ENCODE assay signal across 8 cellular contexts in the genomic region with DNA sequence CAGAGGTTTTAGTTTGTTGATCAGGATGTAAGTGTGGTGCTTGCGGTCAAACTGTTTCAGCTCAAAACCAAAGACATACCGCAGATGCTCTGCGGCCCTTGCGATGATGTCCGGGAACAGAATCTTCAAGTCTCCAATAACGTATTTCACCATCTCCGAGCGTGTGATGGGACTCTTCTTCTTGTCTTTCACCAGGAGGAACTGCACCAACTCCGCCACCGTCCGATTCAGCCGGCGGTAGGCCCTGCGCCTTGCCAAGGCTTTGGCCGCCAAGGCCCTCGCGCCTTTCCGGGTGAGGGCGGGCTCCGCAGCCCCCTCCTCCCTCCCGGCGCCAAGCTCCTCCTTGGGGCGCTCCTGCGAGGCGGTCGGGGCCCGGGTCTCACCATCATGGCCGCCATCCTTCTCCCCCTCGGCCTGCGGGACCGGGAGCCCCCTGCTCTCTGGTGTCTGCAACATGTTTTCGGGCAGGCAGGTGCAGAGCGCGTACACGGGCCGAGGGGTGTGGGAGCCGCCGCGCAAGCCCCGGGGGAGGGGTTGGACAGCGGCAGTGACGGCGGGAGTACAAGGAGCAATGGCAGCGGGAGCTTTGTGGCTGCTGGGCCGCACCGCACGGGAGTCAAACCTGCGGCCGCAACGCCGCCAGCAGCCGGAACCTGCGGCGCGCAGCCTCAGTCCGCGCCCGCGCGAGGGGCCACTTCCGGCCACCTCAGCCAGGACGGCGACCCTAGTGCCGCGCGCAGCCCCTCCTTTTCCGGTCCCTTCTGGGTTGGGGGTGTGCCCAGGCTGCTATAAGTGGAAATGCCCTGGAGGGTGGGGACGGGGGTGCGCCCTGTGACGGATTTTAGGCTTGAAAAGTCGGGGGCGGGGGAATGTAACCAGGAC. TPM values are rescaled to one million over a fixed set of nuclear protein-coding genes. Genes with fewer than 3 reads are reported as not detected.
DNase-seq lines count a peak whose midpoint lies in the region; ATAC-seq and TF ChIP-seq lines count a peak whose summit lies in the region.

A gene with protein sequence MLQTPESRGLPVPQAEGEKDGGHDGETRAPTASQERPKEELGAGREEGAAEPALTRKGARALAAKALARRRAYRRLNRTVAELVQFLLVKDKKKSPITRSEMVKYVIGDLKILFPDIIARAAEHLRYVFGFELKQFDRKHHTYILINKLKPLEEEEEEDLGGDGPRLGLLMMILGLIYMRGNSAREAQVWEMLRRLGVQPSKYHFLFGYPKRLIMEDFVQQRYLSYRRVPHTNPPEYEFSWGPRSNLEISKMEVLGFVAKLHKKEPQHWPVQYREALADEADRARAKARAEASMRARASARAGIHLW (minus strand): TSS at position 699 of the 882 bp plus-strand sequence. CDS start 243 bp downstream, at position 456.

- POLR2A ChIA-PET in GM10248 (lab: Yijun Ruan, JAX): no interaction called here

- no peaks in the 10 kb centered on the region for H3K9me3 ChIP-seq in thoracic aorta

- peak within 1 kb of the TSS; percentile 88 for H3K27ac Mint-ChIP-seq in activated naive CD8-positive, alpha-beta T cell
- H3K27ac Mint-ChIP-seq in glutamatergic neuron (ENCODE audit: unreplicated experiment): peak within 1 kb of the TSS; percentile 100

- ATAC-seq in HG02623 (IDR thresholded peaks at IDR 0.05; ENCODE audit: unreplicated experiment) (peak; percentile 77), SK-N-SH treated with all-trans-retinoic acid at 6 μM for 48 hours (peak; percentile 89), omental fat pad (ENCODE audit: low FRiP score) (peak; percentile 83), thoracic aorta (ENCODE audit: insufficient number of reproducible peaks, low FRiP score, low read depth) (peak; percentile 64)

- no peaks in the 10 kb centered on the region for H3K27me3 Mint-ChIP-seq in activated naive CD8-positive, alpha-beta T cell
- H3K27me3 Mint-ChIP-seq in glutamatergic neuron (ENCODE audit: unreplicated experiment): peaks cover 8% of the 10 kb centered on the region

- H3K4me1 Mint-ChIP-seq in activated naive CD8-positive, alpha-beta T cell (ENCODE audit: low read depth): peaks cover 31% of the 10 kb centered on the region
- peaks cover 16% of the 10 kb centered on the region for H3K4me1 Mint-ChIP-seq in glutamatergic neuron (ENCODE audit: low read depth, unreplicated experiment)

- H3K4me3 ChIP-seq in thoracic aorta: peak within 1 kb of the TSS; percentile 99

- no peaks in the 10 kb centered on the region for H3K9me3 Mint-ChIP-seq in activated naive CD8-positive, alpha-beta T cell (ENCODE audit: low read depth)
- H3K9me3 Mint-ChIP-seq in glutamatergic neuron (ENCODE audit: unreplicated experiment): peaks cover 8% of the 10 kb centered on the region

- TF ChIP-seq CTCF in GM10248 (IDR thresholded peaks at IDR 0.05; ENCODE audit: control extremely low read depth, extremely low read depth, low read depth, missing control alignments) (no peak), glutamatergic neuron (IDR thresholded peaks at IDR 0.05; ENCODE audit: partially characterized antibody, unreplicated experiment) (no peak), omental fat pad (IDR thresholded peaks at IDR 0.05) (no peak), thoracic aorta (IDR thresholded peaks at IDR 0.05) (no peak)

- H3K27me3 ChIP-seq in thoracic aorta (replicated peaks; ENCODE audit: insufficient read depth): no peaks in the 10 kb centered on the region

- CTCF ChIA-PET in GM10248 (lab: Yijun Ruan, JAX): interaction anchor here (1.2 to 1.6 kb wide), 2 partner anchors 37 to 151 kb away, joined by 3 read pairs; no protein-coding TSS in a partner anchor

- peak within 1 kb of the TSS; percentile 99 for H3K4me3 Mint-ChIP-seq in activated naive CD8-positive, alpha-beta T cell
- H3K4me3 Mint-ChIP-seq in glutamatergic neuron (ENCODE audit: unreplicated experiment): peak within 1 kb of the TSS; percentile 100

- H3K36me3 Mint-ChIP-seq in activated naive CD8-positive, alpha-beta T cell: peaks cover 13% of the 10 kb centered on the region
- peaks cover 10% of the 10 kb centered on the region for H3K36me3 Mint-ChIP-seq in glutamatergic neuron (ENCODE audit: unreplicated experiment)

- H3K36me3 ChIP-seq in thoracic aorta: no peaks in the 10 kb centered on the region

- H3K27ac ChIP-seq in thoracic aorta: peak within 1 kb of the TSS; percentile 92 to 95

- DNase-seq in GM10248 (ENCODE audit: extremely low spot score): peak; percentile 89
- DNase-seq in NCI-H1105 (lab: John Stamatoyannopoulos, UW): peak; percentile 93
- peak; percentile 90 for DNase-seq in glutamatergic neuron
- peak; percentile 66 for DNase-seq in omental fat pad (ENCODE audit: low spot score)
- DNase-seq in thoracic aorta (ENCODE audit: low spot score): peak; percentile 56

- H3K4me1 ChIP-seq in thoracic aorta (ENCODE audit: control insufficient read depth in 1 of 2, low read depth in 2 of 2): peaks cover 23 to 27% of the 10 kb centered on the region in 2 donors

TF ChIP-seq in SK-N-SH treated with all-trans-retinoic acid at 6 μM for 48 hours, 23 proteins besides CTCF, POLR2A, EP300 and RAD21 (continues in another document):
- TF ChIP-seq ESRRG (CRISPR knock-in tag; IDR thresholded peaks at IDR 0.05) (no peak), RARB (CRISPR knock-in tag; IDR thresholded peaks at IDR 0.05) (no peak), SNAI2 (CRISPR knock-in tag; IDR thresholded peaks at IDR 0.05) (no peak), POU6F1 (CRISPR knock-in tag; IDR thresholded peaks at IDR 0.05; ENCODE audit: borderline replicate concordance, low read depth) (no peak), ISL1 (CRISPR knock-in tag; IDR thresholded peaks at IDR 0.05) (no peak), ZFP3 (CRISPR knock-in tag; IDR thresholded peaks at IDR 0.05) (no peak), OSR1 (CRISPR knock-in tag; IDR thresholded peaks at IDR 0.05) (no peak), ZNF70 (CRISPR knock-in tag; IDR thresholded peaks at IDR 0.05) (no peak), TSHZ2 (CRISPR knock-in tag; IDR thresholded peaks at IDR 0.05) (0 out of 2 replicates have a peak, but pooled peaks have one; percentile 25)
- TF ChIP-seq, protein P1, sequence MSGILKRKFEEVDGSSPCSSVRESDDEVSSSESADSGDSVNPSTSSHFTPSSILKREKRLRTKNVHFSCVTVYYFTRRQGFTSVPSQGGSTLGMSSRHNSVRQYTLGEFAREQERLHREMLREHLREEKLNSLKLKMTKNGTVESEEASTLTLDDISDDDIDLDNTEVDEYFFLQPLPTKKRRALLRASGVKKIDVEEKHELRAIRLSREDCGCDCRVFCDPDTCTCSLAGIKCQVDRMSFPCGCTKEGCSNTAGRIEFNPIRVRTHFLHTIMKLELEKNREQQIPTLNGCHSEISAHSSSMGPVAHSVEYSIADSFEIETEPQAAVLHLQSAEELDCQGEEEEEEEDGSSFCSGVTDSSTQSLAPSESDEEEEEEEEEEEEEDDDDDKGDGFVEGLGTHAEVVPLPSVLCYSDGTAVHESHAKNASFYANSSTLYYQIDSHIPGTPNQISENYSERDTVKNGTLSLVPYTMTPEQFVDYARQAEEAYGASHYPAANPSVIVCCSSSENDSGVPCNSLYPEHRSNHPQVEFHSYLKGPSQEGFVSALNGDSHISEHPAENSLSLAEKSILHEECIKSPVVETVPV (CRISPR knock-in tag; IDR thresholded peaks at IDR 0.05): no peak

RNA-seq across cellular contexts. Expression of the gene that starts here (rescaled TPM):
- 56.3 TPM for total RNA-seq in glutamatergic neuron (ENCODE audit: unreplicated experiment)
- 10 to 100 TPM in 3 of 4 donors, 1 to 10 TPM in 1; 9.8 to 23.1 (median 18.2) TPM for total RNA-seq in omental fat pad
- 10 to 100 TPM; 26.1 TPM for total RNA-seq in thoracic aorta

Comparison
In these comparisons a context has a peak if more than half of its experiments do, and no peak if none do; other contexts are left out.
1. Peak in every context shown above with its lines: DNase-seq, ATAC-seq, H3K4me3 ChIP-seq and H3K27ac ChIP-seq.